14 cellular contexts compared by ENCODE assay signal in the genomic region with DNA sequence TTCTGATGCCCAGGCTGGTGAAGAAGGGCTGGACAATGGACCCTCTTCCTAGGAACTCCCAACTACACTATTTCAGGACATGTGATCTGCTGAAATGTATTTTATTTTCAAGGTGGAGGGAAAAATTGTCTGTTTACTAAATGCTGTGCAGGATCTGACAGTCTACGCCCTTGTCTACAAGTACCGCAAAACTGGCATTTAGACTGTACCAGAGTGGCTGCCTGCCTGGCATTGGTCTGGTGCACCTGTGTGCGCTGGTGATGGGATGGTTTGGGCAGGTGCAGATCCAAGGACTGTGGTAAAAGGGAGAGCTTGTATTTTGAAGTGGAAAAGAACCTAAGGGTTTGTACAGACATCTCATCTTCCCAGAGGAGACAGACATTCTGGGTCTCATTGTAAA.
DNase-seq lines count a peak whose midpoint lies in the region; ATAC-seq and TF ChIP-seq lines count a peak whose summit lies in the region.
"Had no signal": no experiment of that assay in that cellular context is flagged by ENCODE, and none has a peak within 500 bp of the region (broad histone marks: within the 10 kb centered on the region; RNA-seq: fewer than 3 reads in every experiment).

No MANE protein-coding gene starts in this region.

- no peak overlapping the region for H3K27ac ChIP-seq in vagina
- H3K27ac ChIP-seq: BLaER1 had no signal

- H3K4me3 ChIP-seq in vagina, result no peak overlapping the region
- H3K4me3 ChIP-seq: BLaER1, GM23338 had no signal

- intact Hi-C loops in vagina (cut with DNase I), result no loop called here

- H3K9me3 ChIP-seq in vagina, result no peaks in the 10 kb centered on the region
- H3K9me3 ChIP-seq: BLaER1, Caco-2 had no signal

- no peaks in the 10 kb centered on the region for H3K36me3 ChIP-seq in vagina
- H3K36me3 ChIP-seq: BLaER1 had no signal

- DNase-seq in NCI-H2107 treated with DMSO at 0.1 percent for 48 hours (lab: John Stamatoyannopoulos, UW; ENCODE audit: unreplicated experiment) (peak; percentile 15), NCI-H2107 (lab: John Stamatoyannopoulos, UW) (no peak), NCI-H1105 treated with DMSO at 0.1 percent for 48 hours (lab: John Stamatoyannopoulos, UW) (peak; percentile 74), ecto neural progenitor cell (ENCODE audit: low spot score) (peak; percentile 30), vagina (ENCODE audit: extremely low spot score in 2 of 2) (peak; percentile 22 to 34), hepatic stellate cell (ENCODE audit: low spot score) (no peak)
- DNase-seq: 8988T; AML-193; Caco-2; CD8-positive, alpha-beta memory T cell; H7 had no signal

- no peak for ATAC-seq in GM21528 (IDR thresholded peaks at IDR 0.05; ENCODE audit: low FRiP score, unreplicated experiment)
- ATAC-seq: GM23338 had no signal

- no peak for TF ChIP-seq POLR2A in vagina (IDR thresholded peaks at IDR 0.05)

- no peaks in the 10 kb centered on the region for H3K4me1 ChIP-seq in vagina
- H3K4me1 ChIP-seq: BLaER1, Caco-2 had no signal

- no peaks in the 10 kb centered on the region for H3K27me3 ChIP-seq in vagina
- H3K27me3 ChIP-seq: BLaER1 had no signal

- no peak for TF ChIP-seq CTCF in vagina (IDR thresholded peaks at IDR 0.05)

Comparison
In these comparisons a context has a peak if more than half of its experiments do, and no peak if none do; other contexts are left out.
1. DNase-seq: peak in NCI-H2107 treated with DMSO at 0.1 percent for 48 hours (single experiment), NCI-H1105 treated with DMSO at 0.1 percent for 48 hours (single experiment), ecto neural progenitor cell (single experiment) and vagina (2 of 2); none in NCI-H2107 (single experiment) and hepatic stellate cell (single experiment).